8 cellular contexts compared by ENCODE assay signal in genomic region chr3:48504051-48504946, GRCh38. TPM values are rescaled to one million over a fixed set of nuclear protein-coding genes. Genes with fewer than 3 reads are reported as not detected.
DNase-seq lines count a peak whose midpoint lies in the region; ATAC-seq, FAIRE-seq and TF ChIP-seq lines count a peak whose summit lies in the region.

Gene SHISA5 (minus strand): TSS chr3:48504174. CDS start chr3:48504094, 80 bp downstream.

- DNase-seq in GM12891 (ENCODE audit: insufficient read length, low spot score) (peak; percentile 68), MM.1S (no peak), lower lobe of right lung (peak; percentile 84)
- DNase-seq in activated CD4-positive, alpha-beta memory T cell treated with anti-CD3 and anti-CD28 coated beads, Interleukin-2, amount 10 ng/mL, durations not matched to agents 7 days and 5 days: peak; percentile 67
- DNase-seq in effector CD8-positive, alpha-beta T cell (lab: John Stamatoyannopoulos, UW): peak; percentile 15
- peak in 2 of 3 donors; percentile 23 to 38 for DNase-seq in stimulated activated CD4-positive, alpha-beta T cell treated with anti-CD3 and anti-CD28 coated beads, TNF-alpha, amount 100 ng/mL, for 1 hour (ENCODE audit: low read depth in 3 of 3, low spot score in 1 of 3)

- ATAC-seq in lower lobe of right lung: peak; percentile 89 to 92
- ATAC-seq in HG03432 (IDR thresholded peaks at IDR 0.05; ENCODE audit: unreplicated experiment): no peak
- ATAC-seq in HG03439 (IDR thresholded peaks at IDR 0.05; ENCODE audit: unreplicated experiment): no peak

- FAIRE-seq in GM12891 (lab: Jason Lieb, UNC): peak; percentile 69

- H3K36me3 ChIP-seq in MM.1S (replicated peaks; ENCODE audit: insufficient read depth, low read length): no peaks in the 10 kb centered on the region
- peaks cover 10% of the 10 kb centered on the region for H3K36me3 ChIP-seq in lower lobe of right lung

- no peaks in the 10 kb centered on the region for H4K20me1 ChIP-seq in MM.1S (ENCODE audit: insufficient read depth, low read length)

- H3K27ac ChIP-seq in MM.1S (ENCODE audit: low read length): no peak within 1 kb of the TSS
- H3K27ac ChIP-seq in lower lobe of right lung: peak within 1 kb of the TSS; percentile 97

- POLR2A ChIA-PET in activated CD4-positive, alpha-beta memory T cell treated with anti-CD3 and anti-CD28 coated beads, Interleukin-2, amount 10 ng/mL, durations not matched to agents 7 days and 5 days (lab: Charles Lee): interaction anchor here (0.8 to 3.5 kb wide), 13 partner anchors 12 to 103 kb away, joined by 3 to 33 read pairs (median 3); partner anchors contain the start of genes CCDC51 and TMA7

- H3K36me3 Mint-ChIP-seq in activated CD4-positive, alpha-beta memory T cell treated with anti-CD3 and anti-CD28 coated beads, Interleukin-2, amount 10 ng/mL, durations not matched to agents 7 days and 5 days (ENCODE audit: low read depth): peaks cover 23% of the 10 kb centered on the region

- intact Hi-C loops in lower lobe of right lung (cut with DNase I): no loop called here

- H3K27me3 ChIP-seq in MM.1S (replicated peaks; ENCODE audit: insufficient read depth, low read length) (peaks cover 27% of the 10 kb centered on the region), lower lobe of right lung (ENCODE audit: low read depth) (no peaks in the 10 kb centered on the region)

- no peaks in the 10 kb centered on the region for H3F3A ChIP-seq in MM.1S (ENCODE audit: insufficient read depth, low read length)

- CTCF ChIA-PET in activated CD4-positive, alpha-beta memory T cell treated with anti-CD3 and anti-CD28 coated beads, Interleukin-2, amount 10 ng/mL, durations not matched to agents 7 days and 5 days (lab: Charles Lee): interaction anchor here (1.0 to 4.9 kb wide), 5 partner anchors 11 to 68 kb away, joined by 3 to 43 read pairs (median 5); no protein-coding TSS in a partner anchor

- H3K9ac ChIP-seq in MM.1S (ENCODE audit: low read length): peak within 1 kb of the TSS; percentile 28; the same call in 1 of the 2 replicates

- no peaks in the 10 kb centered on the region for H3K9me3 Mint-ChIP-seq in activated CD4-positive, alpha-beta memory T cell treated with anti-CD3 and anti-CD28 coated beads, Interleukin-2, amount 10 ng/mL, durations not matched to agents 7 days and 5 days

- no peaks in the 10 kb centered on the region for H3K9me2 ChIP-seq in MM.1S (replicated peaks; ENCODE audit: insufficient read depth, low read length)

- H3K27ac Mint-ChIP-seq in activated CD4-positive, alpha-beta memory T cell treated with anti-CD3 and anti-CD28 coated beads, Interleukin-2, amount 10 ng/mL, durations not matched to agents 7 days and 5 days: peak within 1 kb of the TSS; percentile 71

- H3K4me1 ChIP-seq in MM.1S (ENCODE audit: low read length): no peaks in the 10 kb centered on the region
- H3K4me1 ChIP-seq in lower lobe of right lung: peaks cover 36% of the 10 kb centered on the region

- peaks cover 72% of the 10 kb centered on the region for H3K4me1 Mint-ChIP-seq in activated CD4-positive, alpha-beta memory T cell treated with anti-CD3 and anti-CD28 coated beads, Interleukin-2, amount 10 ng/mL, durations not matched to agents 7 days and 5 days

- peak within 1 kb of the TSS; percentile 70 for H2AFZ ChIP-seq in MM.1S (ENCODE audit: low read length)

- no peaks in the 10 kb centered on the region for H3K79me2 ChIP-seq in MM.1S (ENCODE audit: low read length)

- TF ChIP-seq POLR2A in GM12891 (IDR thresholded peaks at IDR 0.05; ENCODE audit: low read depth, low read length): no peak

- peak within 1 kb of the TSS; percentile 79 for H3K4me3 Mint-ChIP-seq in activated CD4-positive, alpha-beta memory T cell treated with anti-CD3 and anti-CD28 coated beads, Interleukin-2, amount 10 ng/mL, durations not matched to agents 7 days and 5 days

- no peaks in the 10 kb centered on the region for H3K9me3 ChIP-seq in MM.1S (replicated peaks; ENCODE audit: insufficient read depth, low read length)
- H3K9me3 ChIP-seq in lower lobe of right lung: no peaks in the 10 kb centered on the region

- H3K4me3 ChIP-seq in MM.1S (ENCODE audit: low read length) (peak within 1 kb of the TSS; percentile 63), lower lobe of right lung (peak within 1 kb of the TSS; percentile 80)

- H3K4me2 ChIP-seq in MM.1S (ENCODE audit: low read depth, low read length): peak within 1 kb of the TSS; percentile 84

- TF ChIP-seq CTCF in MM.1S (IDR thresholded peaks at IDR 0.05; ENCODE audit: low read length) (no peak), lower lobe of right lung (IDR thresholded peaks at IDR 0.05) (no peak)

- no peaks in the 10 kb centered on the region for H3K27me3 Mint-ChIP-seq in activated CD4-positive, alpha-beta memory T cell treated with anti-CD3 and anti-CD28 coated beads, Interleukin-2, amount 10 ng/mL, durations not matched to agents 7 days and 5 days

TF ChIP-seq in GM12891, 5 proteins besides CTCF, POLR2A, EP300 and RAD21:
- TF ChIP-seq SPI1 (IDR thresholded peaks at IDR 0.05; ENCODE audit: low read depth, low read length) (no peak), POLR2AphosphoS5 (IDR thresholded peaks at IDR 0.05; ENCODE audit: low read depth, low read length) (no peak), PAX5 (IDR thresholded peaks at IDR 0.05; ENCODE audit: insufficient read depth, low read length, severe bottlenecking) (no peak), TAF1 (IDR thresholded peaks at IDR 0.05; ENCODE audit: low read depth, low read length) (no peak), POU2F2 (IDR thresholded peaks at IDR 0.05; ENCODE audit: low read depth, low read length) (no peak)

RNA-seq across cellular contexts. Expression of gene SHISA5, which starts in this region (rescaled TPM):
- 67.2 TPM for polyA plus RNA-seq in GM12891 (2012; ENCODE audit: low read depth, missing spikeins)
- total RNA-seq in activated CD4-positive, alpha-beta memory T cell treated with anti-CD3 and anti-CD28 coated beads, Interleukin-2, amount 10 ng/mL, durations not matched to agents 7 days and 5 days: 100 to 1,000 TPM; 336 to 337 TPM
- total RNA-seq in lower lobe of right lung: 187 TPM

Comparison
In these comparisons a context has a peak if more than half of its experiments do, and no peak if none do; other contexts are left out.
1. ATAC-seq: peak in lower lobe of right lung (2 of 2); none in HG03432 (single experiment) and HG03439 (single experiment).